1 cellular context compared by ENCODE assay signal in genomic region chr3:159860269-159860668, GRCh38.
TF ChIP-seq lines count a peak whose summit lies in the region.

No MANE protein-coding gene starts in this region.

TF ChIP-seq in GM23338, 12 proteins besides CTCF, POLR2A, EP300 and RAD21 (continued from another document):
- TF ChIP-seq REST (IDR thresholded peaks at IDR 0.05; ENCODE audit: unreplicated experiment) (no peak), ZNF331 (CRISPR knock-in tag; IDR thresholded peaks at IDR 0.05; ENCODE audit: low read depth) (no peak), EZH2 (IDR thresholded peaks at IDR 0.05; ENCODE audit: low read depth, unreplicated experiment) (no peak), ZNF114 (CRISPR knock-in tag; IDR thresholded peaks at IDR 0.05) (no peak), POLR2AphosphoS5 (IDR thresholded peaks at IDR 0.05; ENCODE audit: low read depth) (no peak)
- TF ChIP-seq, protein P1, sequence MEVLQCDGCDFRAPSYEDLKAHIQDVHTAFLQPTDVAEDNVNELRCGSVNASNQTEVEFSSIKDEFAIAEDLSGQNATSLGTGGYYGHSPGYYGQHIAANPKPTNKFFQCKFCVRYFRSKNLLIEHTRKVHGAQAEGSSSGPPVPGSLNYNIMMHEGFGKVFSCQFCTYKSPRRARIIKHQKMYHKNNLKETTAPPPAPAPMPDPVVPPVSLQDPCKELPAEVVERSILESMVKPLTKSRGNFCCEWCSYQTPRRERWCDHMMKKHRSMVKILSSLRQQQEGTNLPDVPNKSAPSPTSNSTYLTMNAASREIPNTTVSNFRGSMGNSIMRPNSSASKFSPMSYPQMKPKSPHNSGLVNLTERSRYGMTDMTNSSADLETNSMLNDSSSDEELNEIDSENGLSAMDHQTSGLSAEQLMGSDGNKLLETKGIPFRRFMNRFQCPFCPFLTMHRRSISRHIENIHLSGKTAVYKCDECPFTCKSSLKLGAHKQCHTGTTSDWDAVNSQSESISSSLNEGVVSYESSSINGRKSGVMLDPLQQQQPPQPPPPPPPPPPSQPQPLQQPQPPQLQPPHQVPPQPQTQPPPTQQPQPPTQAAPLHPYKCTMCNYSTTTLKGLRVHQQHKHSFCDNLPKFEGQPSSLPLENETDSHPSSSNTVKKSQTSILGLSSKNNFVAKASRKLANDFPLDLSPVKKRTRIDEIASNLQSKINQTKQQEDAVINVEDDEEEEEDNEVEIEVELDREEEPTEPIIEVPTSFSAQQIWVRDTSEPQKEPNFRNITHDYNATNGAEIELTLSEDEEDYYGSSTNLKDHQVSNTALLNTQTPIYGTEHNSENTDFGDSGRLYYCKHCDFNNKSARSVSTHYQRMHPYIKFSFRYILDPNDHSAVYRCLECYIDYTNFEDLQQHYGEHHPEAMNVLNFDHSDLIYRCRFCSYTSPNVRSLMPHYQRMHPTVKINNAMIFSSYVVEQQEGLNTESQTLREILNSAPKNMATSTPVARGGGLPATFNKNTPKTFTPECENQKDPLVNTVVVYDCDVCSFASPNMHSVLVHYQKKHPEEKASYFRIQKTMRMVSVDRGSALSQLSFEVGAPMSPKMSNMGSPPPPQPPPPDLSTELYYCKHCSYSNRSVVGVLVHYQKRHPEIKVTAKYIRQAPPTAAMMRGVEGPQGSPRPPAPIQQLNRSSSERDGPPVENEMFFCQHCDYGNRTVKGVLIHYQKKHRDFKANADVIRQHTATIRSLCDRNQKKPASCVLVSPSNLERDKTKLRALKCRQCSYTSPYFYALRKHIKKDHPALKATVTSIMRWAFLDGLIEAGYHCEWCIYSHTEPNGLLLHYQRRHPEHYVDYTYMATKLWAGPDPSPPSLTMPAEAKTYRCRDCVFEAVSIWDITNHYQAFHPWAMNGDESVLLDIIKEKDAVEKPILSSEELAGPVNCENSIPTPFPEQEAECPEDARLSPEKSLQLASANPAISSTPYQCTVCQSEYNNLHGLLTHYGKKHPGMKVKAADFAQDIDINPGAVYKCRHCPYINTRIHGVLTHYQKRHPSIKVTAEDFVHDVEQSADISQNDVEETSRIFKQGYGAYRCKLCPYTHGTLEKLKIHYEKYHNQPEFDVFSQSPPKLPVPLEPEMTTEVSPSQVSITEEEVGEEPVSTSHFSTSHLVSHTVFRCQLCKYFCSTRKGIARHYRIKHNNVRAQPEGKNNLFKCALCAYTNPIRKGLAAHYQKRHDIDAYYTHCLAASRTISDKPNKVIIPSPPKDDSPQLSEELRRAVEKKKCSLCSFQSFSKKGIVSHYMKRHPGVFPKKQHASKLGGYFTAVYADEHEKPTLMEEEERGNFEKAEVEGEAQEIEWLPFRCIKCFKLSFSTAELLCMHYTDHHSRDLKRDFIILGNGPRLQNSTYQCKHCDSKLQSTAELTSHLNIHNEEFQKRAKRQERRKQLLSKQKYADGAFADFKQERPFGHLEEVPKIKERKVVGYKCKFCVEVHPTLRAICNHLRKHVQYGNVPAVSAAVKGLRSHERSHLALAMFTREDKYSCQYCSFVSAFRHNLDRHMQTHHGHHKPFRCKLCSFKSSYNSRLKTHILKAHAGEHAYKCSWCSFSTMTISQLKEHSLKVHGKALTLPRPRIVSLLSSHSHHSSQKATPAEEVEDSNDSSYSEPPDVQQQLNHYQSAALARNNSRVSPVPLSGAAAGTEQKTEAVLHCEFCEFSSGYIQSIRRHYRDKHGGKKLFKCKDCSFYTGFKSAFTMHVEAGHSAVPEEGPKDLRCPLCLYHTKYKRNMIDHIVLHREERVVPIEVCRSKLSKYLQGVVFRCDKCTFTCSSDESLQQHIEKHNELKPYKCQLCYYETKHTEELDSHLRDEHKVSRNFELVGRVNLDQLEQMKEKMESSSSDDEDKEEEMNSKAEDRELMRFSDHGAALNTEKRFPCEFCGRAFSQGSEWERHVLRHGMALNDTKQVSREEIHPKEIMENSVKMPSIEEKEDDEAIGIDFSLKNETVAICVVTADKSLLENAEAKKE (CRISPR knock-in tag; IDR thresholded peaks at IDR 0.05) = no peak
